In the genomic region with DNA sequence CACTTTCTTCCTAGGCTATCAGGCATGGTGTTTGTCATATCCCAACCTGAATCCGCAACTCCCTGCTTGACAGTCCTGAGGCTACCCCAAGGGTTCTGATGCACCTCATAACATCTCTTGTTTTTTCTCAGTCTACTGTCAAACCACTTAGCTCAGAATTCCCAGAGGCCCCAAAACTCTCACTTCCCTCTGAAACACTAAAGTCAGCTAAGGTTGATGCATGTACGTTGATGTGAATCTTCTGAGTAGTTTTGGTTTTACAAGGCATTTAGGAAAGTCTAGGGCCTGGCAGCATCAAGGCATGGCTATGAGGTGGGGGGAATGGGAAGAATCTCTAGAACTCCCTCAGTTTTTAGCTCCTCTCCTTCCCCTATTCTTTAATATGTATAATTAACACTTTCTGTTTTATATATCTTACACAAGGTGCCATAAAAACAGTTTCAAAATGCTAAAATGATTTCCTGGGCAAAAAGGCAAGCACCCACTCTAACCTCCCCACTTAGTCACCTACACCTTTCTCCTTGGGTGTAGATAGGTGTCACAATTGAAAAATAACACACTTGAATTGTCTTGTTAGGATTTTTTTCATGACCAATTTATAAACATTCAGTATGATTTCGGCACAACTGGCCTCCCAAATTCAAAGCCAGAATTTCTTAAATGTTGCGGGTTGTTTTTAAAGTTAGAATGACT, we compare ENCODE assay signal across 9 cellular contexts.
DNase-seq lines count a peak whose midpoint lies in the region; ATAC-seq and TF ChIP-seq lines count a peak whose summit lies in the region.
"Had no signal": no experiment of that assay in that cellular context is flagged by ENCODE, and none has a peak within 500 bp of the region (broad histone marks: within the 10 kb centered on the region; RNA-seq: fewer than 3 reads in every experiment).

No MANE protein-coding gene starts in this region.

- TF ChIP-seq POLR2A in heart left ventricle (IDR thresholded peaks at IDR 0.05) = no peak

- ATAC-seq in GM19372 (IDR thresholded peaks at IDR 0.05; ENCODE audit: low read depth, unreplicated experiment) (peak; percentile 68), HG02870 (IDR thresholded peaks at IDR 0.05; ENCODE audit: unreplicated experiment) (peak; percentile 93), HG03575 (IDR thresholded peaks at IDR 0.05; ENCODE audit: extremely low read depth, insufficient number of reproducible peaks, low FRiP score, unreplicated experiment) (peak; percentile 63), heart left ventricle (no peak)

- TF ChIP-seq CTCF in GM10266 (IDR thresholded peaks at IDR 0.05; ENCODE audit: control insufficient read depth, insufficient read depth, low read depth, missing control alignments) = no peak
- no peak for TF ChIP-seq CTCF in dorsolateral prefrontal cortex (IDR thresholded peaks at IDR 0.05 in 54 of 56, conservative IDR thresholded peaks at IDR 0.05 in 2 of 56; ENCODE audit: low read depth in 1 of 56, partially characterized antibody in 56 of 56)
- no peak for TF ChIP-seq CTCF in heart left ventricle (IDR thresholded peaks at IDR 0.05)

- H3K9me3 ChIP-seq in heart left ventricle = no peaks in the 10 kb centered on the region

- peaks cover 0 to 15% (median 0%) of the 10 kb centered on the region in 12 donors for H3K4me1 ChIP-seq in heart left ventricle

- no peaks in the 10 kb centered on the region for H3K36me3 ChIP-seq in heart left ventricle

- no peak overlapping the region for H3K27ac ChIP-seq in dorsolateral prefrontal cortex
- no peak overlapping the region for H3K27ac ChIP-seq in heart left ventricle

- WGBS in heart left ventricle, 4 donors = 90 to 98% (median 93%) methylated on average over 4 of the region's 4 CpGs

- H3K27me3 ChIP-seq in dorsolateral prefrontal cortex = no peaks in the 10 kb centered on the region
- no peaks in the 10 kb centered on the region for H3K27me3 ChIP-seq in heart left ventricle

- intact Hi-C loops in dorsolateral prefrontal cortex (cut with DNase I) = no loop called here
- intact Hi-C loops in heart left ventricle (cut with DNase I) = no loop called here

- no peak overlapping the region for H3K4me3 ChIP-seq in dorsolateral prefrontal cortex
- no peak overlapping the region for H3K4me3 ChIP-seq in heart left ventricle

- DNase-seq in GM10266 (ENCODE audit: extremely low spot score) (peak; percentile 18), dorsolateral prefrontal cortex (no peak), NCI-H345 (lab: John Stamatoyannopoulos, UW) (no peak), heart left ventricle (no peak)
- DNase-seq in effector CD8-positive, alpha-beta T cell (lab: John Stamatoyannopoulos, UW) = no peak
- DNase-seq: effector memory CD4-positive, alpha-beta T cell had no signal

Comparison
In these comparisons a context has a peak if more than half of its experiments do, and no peak if none do; other contexts are left out.
1. ATAC-seq: peak in GM19372 (single experiment), HG02870 (single experiment) and HG03575 (single experiment); none in heart left ventricle (0 of 4).